Comparison of ENCODE assay signal across 8 cellular contexts in the genomic region with DNA sequence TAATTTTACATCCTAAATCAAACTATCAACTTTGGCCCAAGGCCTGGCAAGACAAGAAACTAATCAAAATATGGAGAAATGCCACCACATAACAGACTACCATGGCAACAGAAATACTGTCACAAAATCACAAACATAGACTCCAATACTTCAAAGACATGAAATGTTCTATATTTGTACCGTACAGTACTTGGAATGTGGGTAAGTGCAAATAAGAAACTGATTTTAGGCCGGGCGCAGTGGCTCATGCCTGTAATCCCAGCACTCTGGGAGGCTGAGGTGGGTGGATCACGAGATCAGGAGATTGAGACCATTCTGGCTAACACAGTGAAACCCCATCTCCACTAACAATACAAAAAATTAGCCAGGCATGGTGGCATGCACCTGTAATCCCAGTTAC. TPM values are rescaled to one million over a fixed set of nuclear protein-coding genes. Genes with fewer than 3 reads are reported as not detected.
DNase-seq lines count a peak whose midpoint lies in the region; ATAC-seq and TF ChIP-seq lines count a peak whose summit lies in the region.
"Not testable (repeated sequence)": the region's sequence is repeated elsewhere in the genome, so short reads cannot be mapped to it uniquely, and the experiment has no call there.

No MANE protein-coding gene starts in this region.

- H3K4me2 ChIP-seq in Loucy (ENCODE audit: low read depth, low read length, poor library complexity, severe bottlenecking): peak overlapping the region; percentile 78

- H4K20me1 ChIP-seq in Loucy (ENCODE audit: insufficient read depth, low read length, poor library complexity, severe bottlenecking): peaks cover 93% of the 10 kb centered on the region

- H3K9me2 ChIP-seq in Loucy (replicated peaks; ENCODE audit: low read depth, low read length): not testable (repeated sequence)

- ATAC-seq in CD8-positive, alpha-beta T cell; central memory CD8-positive, alpha-beta T cell (replicated peaks; ENCODE audit: extremely low read depth, poor library complexity, severe bottlenecking): not testable (repeated sequence)
- peak; percentile 35 for ATAC-seq in T-helper 17 cell
- ATAC-seq in left lung: peak; percentile 79
- ATAC-seq in naive thymus-derived CD8-positive, alpha-beta T cell: peak in 1 of 2 donors; percentile 45

- H3K36me3 Mint-ChIP-seq in CD8-positive, alpha-beta T cell: peaks cover 42% of the 10 kb centered on the region
- H3K36me3 Mint-ChIP-seq in T-helper 17 cell (ENCODE audit: low read depth): peaks cover 10% of the 10 kb centered on the region
- peaks cover 19% of the 10 kb centered on the region for H3K36me3 Mint-ChIP-seq in activated naive CD8-positive, alpha-beta T cell
- peaks cover 13% of the 10 kb centered on the region for H3K36me3 Mint-ChIP-seq in central memory CD8-positive, alpha-beta T cell (ENCODE audit: insufficient read depth)
- peaks cover 8 to 57% (median 12%) of the 10 kb centered on the region in 3 donors for H3K36me3 Mint-ChIP-seq in naive thymus-derived CD8-positive, alpha-beta T cell

- H3K9ac ChIP-seq in Loucy (ENCODE audit: low read depth, low read length, poor library complexity, severe bottlenecking): not testable (repeated sequence)

- not testable (repeated sequence) for H3K4me3 ChIP-seq in AG10803 (ENCODE audit: low read length); CD8-positive, alpha-beta T cell (ENCODE audit: low read depth, low read length); left lung
- peak overlapping the region; percentile 47 for H3K4me3 ChIP-seq in Loucy (ENCODE audit: low read length, poor library complexity, severe bottlenecking)

- H3K27me3 Mint-ChIP-seq in CD8-positive, alpha-beta T cell (ENCODE audit: low read depth); T-helper 17 cell; activated naive CD8-positive, alpha-beta T cell; central memory CD8-positive, alpha-beta T cell; naive thymus-derived CD8-positive, alpha-beta T cell: not testable (repeated sequence)

- not testable (repeated sequence) for H2AFZ ChIP-seq in Loucy (ENCODE audit: low read length)

- intact Hi-C loops in CD8-positive, alpha-beta T cell (cut with DNase I, micrococcal nuclease); left lung (cut with DNase I): not testable (repeated sequence)

- peaks cover 84% of the 10 kb centered on the region for H3K4me1 Mint-ChIP-seq in CD8-positive, alpha-beta T cell (ENCODE audit: low read depth)
- H3K4me1 Mint-ChIP-seq in T-helper 17 cell: peaks cover 56% of the 10 kb centered on the region
- peaks cover 83% of the 10 kb centered on the region for H3K4me1 Mint-ChIP-seq in activated naive CD8-positive, alpha-beta T cell (ENCODE audit: low read depth)
- H3K4me1 Mint-ChIP-seq in central memory CD8-positive, alpha-beta T cell: peaks cover 81% of the 10 kb centered on the region
- H3K4me1 Mint-ChIP-seq in naive thymus-derived CD8-positive, alpha-beta T cell: peaks cover 34 to 87% (median 77%) of the 10 kb centered on the region in 4 donors

- not testable (repeated sequence) for H3K27ac ChIP-seq in CD8-positive, alpha-beta T cell (ENCODE audit: low read depth, low read length); left lung

- H3K27me3 ChIP-seq in CD8-positive, alpha-beta T cell (ENCODE audit: insufficient read depth, low read length); Loucy (ENCODE audit: insufficient read depth, low read length, poor library complexity, severe bottlenecking); left lung: not testable (repeated sequence)

- not testable (repeated sequence) for H3K9me3 Mint-ChIP-seq in CD8-positive, alpha-beta T cell; activated naive CD8-positive, alpha-beta T cell (ENCODE audit: low read depth); central memory CD8-positive, alpha-beta T cell; naive thymus-derived CD8-positive, alpha-beta T cell

- CTCF ChIA-PET in CD8-positive, alpha-beta T cell (lab: Charles Lee): not testable (repeated sequence)

- H3K9me3 ChIP-seq in CD8-positive, alpha-beta T cell (ENCODE audit: low read length); Loucy (ENCODE audit: insufficient read depth, low read depth, low read length); T-helper 17 cell (ENCODE audit: control insufficient read depth, low read length, poor library complexity, severe bottlenecking); left lung: not testable (repeated sequence)

- peaks cover 99% of the 10 kb centered on the region for H3K79me2 ChIP-seq in Loucy (ENCODE audit: insufficient read depth, low read length)

- POLR2A ChIA-PET in CD8-positive, alpha-beta T cell (lab: Charles Lee); naive thymus-derived CD8-positive, alpha-beta T cell (lab: Charles Lee): not testable (repeated sequence)

- H3K27ac Mint-ChIP-seq in CD8-positive, alpha-beta T cell; T-helper 17 cell; activated naive CD8-positive, alpha-beta T cell; central memory CD8-positive, alpha-beta T cell (ENCODE audit: low read depth): not testable (repeated sequence)
- peak overlapping the region in 2 of 10 donors; percentile 29 to 56 for H3K27ac Mint-ChIP-seq in naive thymus-derived CD8-positive, alpha-beta T cell

- TF ChIP-seq CTCF in AG10803 (conservative IDR thresholded peaks at IDR 0.05; ENCODE audit: low read length); CD8-positive, alpha-beta T cell (IDR thresholded peaks at IDR 0.05); Loucy (conservative IDR thresholded peaks at IDR 0.05; ENCODE audit: low read length); left lung (IDR thresholded peaks at IDR 0.05): not testable (repeated sequence)

- H3K4me1 ChIP-seq in CD8-positive, alpha-beta T cell (ENCODE audit: insufficient read depth, low read length): peaks cover 68% of the 10 kb centered on the region
- H3K4me1 ChIP-seq in Loucy (ENCODE audit: insufficient read depth, low read length, poor library complexity, severe bottlenecking) (peaks cover 78% of the 10 kb centered on the region), left lung (peaks cover 3 to 75% of the 10 kb centered on the region in 2 donors)

- H3F3A ChIP-seq in Loucy (ENCODE audit: low read depth): not testable (repeated sequence)

- not testable (repeated sequence) for H3K36me3 ChIP-seq in CD8-positive, alpha-beta T cell (ENCODE audit: insufficient read depth, low read length); Loucy (ENCODE audit: insufficient read depth, low read length); left lung

- DNase-seq in AG10803 (ENCODE audit: low read depth): peak; percentile 26
- DNase-seq in CD8-positive, alpha-beta T cell; T-helper 17 cell; central memory CD8-positive, alpha-beta T cell (ENCODE audit: low spot score in 2 of 2); left lung; naive thymus-derived CD8-positive, alpha-beta T cell: not testable (repeated sequence)

- peak overlapping the region; percentile 43 for H3K4me3 Mint-ChIP-seq in CD8-positive, alpha-beta T cell
- H3K4me3 Mint-ChIP-seq in T-helper 17 cell: peak overlapping the region; percentile 21
- peak overlapping the region; percentile 17 for H3K4me3 Mint-ChIP-seq in activated naive CD8-positive, alpha-beta T cell
- H3K4me3 Mint-ChIP-seq in central memory CD8-positive, alpha-beta T cell: peak overlapping the region; percentile 36
- H3K4me3 Mint-ChIP-seq in naive thymus-derived CD8-positive, alpha-beta T cell: peak overlapping the region in 7 of 10 donors; percentile 7 to 64 (median 40)

RNA-seq across cellular contexts. Expression of a gene that starts 9.2 kb away (rescaled TPM):
- total RNA-seq in CD8-positive, alpha-beta T cell: 10 to 100 TPM; 17.0 to 17.2 TPM
- total RNA-seq in T-helper 17 cell: 10 to 100 TPM; 29.1 to 29.2 TPM
- total RNA-seq in left lung: 10 to 100 TPM; 34.9 to 38.7 TPM
- total RNA-seq in naive thymus-derived CD8-positive, alpha-beta T cell: 10 to 100 TPM; 39.3 to 40.3 TPM
- polyA plus RNA-seq in naive thymus-derived CD8-positive, alpha-beta T cell: 10 to 100 TPM; 30.3 to 36.3 (median 33.8) TPM
